ENCODE assay signal across 8 cellular contexts in genomic region chr15:82472269-82472982, GRCh38. TPM values are rescaled to one million over a fixed set of nuclear protein-coding genes. Genes with fewer than 3 reads are reported as not detected.
A peak's percentile ranks its signal among the peaks of the same experiment; 100 is the strongest.
DNase-seq lines count a peak whose midpoint lies in the region; ATAC-seq and TF ChIP-seq lines count a peak whose summit lies in the region.
"Not testable (repeated sequence)": the region's sequence is repeated elsewhere in the genome, so short reads cannot be mapped to it uniquely, and the experiment has no call there.

No MANE protein-coding gene starts in this region.

- not testable (repeated sequence) for H3K9me3 ChIP-seq in gastroesophageal sphincter; naive thymus-derived CD4-positive, alpha-beta T cell (ENCODE audit: control insufficient read depth in 2 of 3, low read length in 3 of 3); aorta (ENCODE audit: control insufficient read depth, low read length)

- H3K27me3 Mint-ChIP-seq in WTC11 (ENCODE audit: low read depth); naive thymus-derived CD4-positive, alpha-beta T cell: not testable (repeated sequence)

- H3K27me3 ChIP-seq in gastroesophageal sphincter; naive thymus-derived CD4-positive, alpha-beta T cell (ENCODE audit: control insufficient read depth in 2 of 2, insufficient read depth in 2 of 2, low read length in 2 of 2); aorta (ENCODE audit: control insufficient read depth in 1 of 2, insufficient read depth in 2 of 2, low read length in 1 of 2): not testable (repeated sequence)

- ATAC-seq in WTC11: peak; percentile 11; the same call in 1 of the 2 replicates
- ATAC-seq in gastroesophageal sphincter: peak; percentile 31
- ATAC-seq in naive thymus-derived CD4-positive, alpha-beta T cell: peak; percentile 24
- peak; percentile 42 for ATAC-seq in sciatic nerve
- peak; percentile 65 for ATAC-seq in aorta (ENCODE audit: low FRiP score)

- H3K9me3 Mint-ChIP-seq in WTC11; naive thymus-derived CD4-positive, alpha-beta T cell: not testable (repeated sequence)

- TF ChIP-seq CTCF in GM10248 (IDR thresholded peaks at IDR 0.05; ENCODE audit: control extremely low read depth, extremely low read depth, low read depth, missing control alignments); WTC11 (IDR thresholded peaks at IDR 0.05); gastroesophageal sphincter (IDR thresholded peaks at IDR 0.05): not testable (repeated sequence)

- H3K4me1 Mint-ChIP-seq in WTC11; naive thymus-derived CD4-positive, alpha-beta T cell: not testable (repeated sequence)

- WGBS in gastroesophageal sphincter (ENCODE audit: low coverage in 1 of 2), 2 donors: no CpG with 5 or more reads among the region's 32 CpGs
- WGBS in aorta, 2 donors: 91% methylated on average over 26 to 30 of the region's 32 CpGs

- POLR2A ChIA-PET in GM10248 (lab: Yijun Ruan, JAX); WTC11 (lab: Charles Lee); naive thymus-derived CD4-positive, alpha-beta T cell (lab: Charles Lee): not testable (repeated sequence)

- H3K36me3 ChIP-seq in gastroesophageal sphincter: peaks cover 0 to 17% of the 10 kb centered on the region in 2 donors
- not testable (repeated sequence) for H3K36me3 ChIP-seq in naive thymus-derived CD4-positive, alpha-beta T cell (ENCODE audit: control insufficient read depth in 2 of 3, insufficient read depth in 3 of 3, low read length in 3 of 3); aorta (ENCODE audit: control insufficient read depth in 1 of 2, insufficient read depth in 2 of 2, low read length in 1 of 2)

- not testable (repeated sequence) for H3K27ac ChIP-seq in gastroesophageal sphincter; naive thymus-derived CD4-positive, alpha-beta T cell (ENCODE audit: low read depth, low read length); aorta (ENCODE audit: low read depth in 1 of 2, low read length in 2 of 2)

- intact Hi-C loops in naive thymus-derived CD4-positive, alpha-beta T cell (cut with micrococcal nuclease); sciatic nerve (cut with DNase I); aorta (cut with DNase I): not testable (repeated sequence)

- not testable (repeated sequence) for H3K4me3 Mint-ChIP-seq in WTC11; naive thymus-derived CD4-positive, alpha-beta T cell

- not testable (repeated sequence) for H3K27ac Mint-ChIP-seq in WTC11; naive thymus-derived CD4-positive, alpha-beta T cell

- CTCF ChIA-PET in GM10248 (lab: Yijun Ruan, JAX); naive thymus-derived CD4-positive, alpha-beta T cell (lab: Charles Lee): not testable (repeated sequence)
- CTCF ChIA-PET in WTC11 (lab: Charles Lee): interaction anchor here (0.6 kb wide), 1 partner anchor 58 kb away, joined by 4 read pairs; no protein-coding TSS in a partner anchor

- H3K36me3 Mint-ChIP-seq in WTC11; naive thymus-derived CD4-positive, alpha-beta T cell: not testable (repeated sequence)

- TF ChIP-seq EP300 in gastroesophageal sphincter (IDR thresholded peaks at IDR 0.05): not testable (repeated sequence)

- H3K4me3 ChIP-seq in gastroesophageal sphincter; naive thymus-derived CD4-positive, alpha-beta T cell (ENCODE audit: low read length); aorta (ENCODE audit: low read length in 2 of 2): not testable (repeated sequence)

- TF ChIP-seq POLR2A in gastroesophageal sphincter (IDR thresholded peaks at IDR 0.05): not testable (repeated sequence)

- H3K4me1 ChIP-seq in gastroesophageal sphincter; naive thymus-derived CD4-positive, alpha-beta T cell (ENCODE audit: control insufficient read depth in 2 of 2, insufficient read depth in 2 of 2, low read length in 2 of 2); aorta (ENCODE audit: control insufficient read depth in 1 of 2, insufficient read depth in 2 of 2, low read length in 2 of 2): not testable (repeated sequence)

- peak; percentile 8 for DNase-seq in GM10248 (ENCODE audit: extremely low spot score)
- peak; percentile 0 for DNase-seq in HuH-7 (ENCODE audit: low spot score)
- peak; percentile 40 for DNase-seq in WTC11 (ENCODE audit: low spot score)
- peak; percentile 25 for DNase-seq in iPS-NIHi7 (ENCODE audit: extremely low spot score)
- DNase-seq in naive thymus-derived CD4-positive, alpha-beta T cell: peak in 1 of 9 donors; percentile 9
- peak; percentile 56 for DNase-seq in sciatic nerve (ENCODE audit: low spot score)
- DNase-seq in aorta: peak; percentile 36 to 69

RNA-seq across cellular contexts. Expression of gene GOLGA6L9, which starts 42.8 kb away (rescaled TPM):
- total RNA-seq in WTC11 (2021): 7.3 to 9.4 TPM (median 8.0 TPM) in 3 replicates
- 1 to 10 TPM; 1.4 to 6.7 (median 2.6) TPM for total RNA-seq in gastroesophageal sphincter
- total RNA-seq in naive thymus-derived CD4-positive, alpha-beta T cell: 1 to 10 TPM; 1.5 to 4.8 (median 2.7) TPM
- under 1 TPM; 0.34 to 0.93 TPM for polyA plus RNA-seq in naive thymus-derived CD4-positive, alpha-beta T cell
- total RNA-seq in sciatic nerve: 3.2 TPM
- 1 to 10 TPM; 1.6 to 4.7 TPM for total RNA-seq in aorta
- 1 to 10 TPM; 2.9 to 3.3 TPM for polyA plus RNA-seq in aorta

Comparison
In these comparisons a context has a peak if more than half of its experiments do, and no peak if none do; other contexts are left out.
1. ATAC-seq: peak in every context shown above with its lines; median percentile 65 in aorta; 42 in sciatic nerve; 31 in gastroesophageal sphincter; 24 in naive thymus-derived CD4-positive, alpha-beta T cell; 11 in WTC11.